ENCODE assay signal across 11 cellular contexts in the genomic region with DNA sequence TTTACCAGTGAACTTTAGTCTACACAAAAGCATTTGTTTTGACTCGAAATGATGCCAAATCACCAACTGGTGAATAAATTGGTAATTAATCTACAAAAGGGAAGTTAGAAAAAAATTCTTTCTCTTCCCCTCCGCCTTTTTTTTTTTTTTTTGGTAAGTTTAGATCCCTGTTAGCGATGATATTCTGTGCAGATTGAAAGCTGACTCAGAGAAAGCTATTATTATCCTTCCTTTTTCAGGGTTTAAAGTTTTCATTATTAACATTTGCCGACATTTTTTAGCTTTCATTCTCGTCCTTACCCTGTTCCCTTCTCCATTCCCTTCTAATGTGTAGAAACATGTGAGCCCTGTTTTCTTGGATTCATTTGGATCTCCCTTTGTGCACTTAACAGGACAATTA. TPM values are rescaled to one million over a fixed set of nuclear protein-coding genes. Genes with fewer than 3 reads are reported as not detected.
DNase-seq lines count a peak whose midpoint lies in the region; ATAC-seq, FAIRE-seq and TF ChIP-seq lines count a peak whose summit lies in the region.
"Had no signal": no experiment of that assay in that cellular context is flagged by ENCODE, and none has a peak within 500 bp of the region (broad histone marks: within the 10 kb centered on the region; RNA-seq: fewer than 3 reads in every experiment).

No MANE protein-coding gene starts in this region.

- H3K4me3 ChIP-seq in A673 (ENCODE audit: low read depth, low read length, poor library complexity, severe bottlenecking) (no peak overlapping the region), GM12865 (ENCODE audit: low read depth, low read length) (peak overlapping the region; percentile 24), SK-N-SH (ENCODE audit: low read depth in 2 of 2, low read length in 1 of 2) (peak overlapping the region in 1 of 2 experiments; percentile 13; a peak in 2 of 4 replicates)

- H3K9me3 Mint-ChIP-seq in memory B cell: no peaks in the 10 kb centered on the region

- peak overlapping the region; percentile 53; the same call in 1 of the 2 replicates for H3K9ac ChIP-seq in SK-N-SH
- H3K9ac ChIP-seq: KMS-11 had no signal

- H3K27me3 ChIP-seq in A673 (replicated peaks; ENCODE audit: insufficient read depth, low read depth, low read length, poor library complexity) (no peaks in the 10 kb centered on the region), SK-N-SH (ENCODE audit: insufficient read depth) (no peaks in the 10 kb centered on the region)

- no peaks in the 10 kb centered on the region for H4K20me1 ChIP-seq in SK-N-SH (ENCODE audit: insufficient read depth)

- peak overlapping the region; percentile 91 for H3K27ac Mint-ChIP-seq in memory B cell

- 22% methylated on average over 5 of the region's 5 CpGs for WGBS in SK-N-SH (ENCODE audit: low lambda C conversion rate)

- peak overlapping the region; percentile 76; the same call in 1 of the 2 replicates for H2AFZ ChIP-seq in SK-N-SH (ENCODE audit: low read depth)

- BruUV-seq in A673 (replicated peaks; lab: Mats Ljungman, UMichigan): no TSS peak

- H3K9me3 ChIP-seq in A673 (ENCODE audit: low read depth, low read length, poor library complexity, severe bottlenecking) (peaks cover 8% of the 10 kb centered on the region), SK-N-SH (no peaks in the 10 kb centered on the region)

- POLR2A ChIA-PET in A673 (lab: Charles Lee; ENCODE audit: low non-redundant PET): interaction anchor here (0.7 kb wide), 1 partner anchor 505 kb away, joined by 7 read pairs; no protein-coding TSS in a partner anchor
- POLR2A ChIA-PET in SK-N-SH (lab: Yijun Ruan, JAX): interaction anchor here (0.6 kb wide), 1 partner anchor 13 kb away, joined by 3 read pairs; no protein-coding TSS in a partner anchor

- no peaks in the 10 kb centered on the region for H3K27me3 Mint-ChIP-seq in memory B cell

- H3K9me2 ChIP-seq in SK-N-SH: no peaks in the 10 kb centered on the region

- H3K36me3 ChIP-seq in A673 (ENCODE audit: insufficient read depth, low read length, poor library complexity, severe bottlenecking): no peaks in the 10 kb centered on the region
- H3K36me3 ChIP-seq in SK-N-SH (replicated peaks in 1 of 2; ENCODE audit: control insufficient read depth in 1 of 2, insufficient read depth in 2 of 2, low read length in 1 of 2): no peaks in the 10 kb centered on the region

- no peak for FAIRE-seq in frontal cortex (lab: Jason Lieb, UNC)

- intact Hi-C loops in A673 (cut with micrococcal nuclease; ENCODE audit: unreplicated experiment): loop anchor here (2.0 to 10.0 kb wide), 2 partner anchors 244 to 1620 kb away; no protein-coding TSS in a partner anchor

- H3K4me2 ChIP-seq in SK-N-SH: peak overlapping the region; percentile 65; the same call in 1 of the 2 replicates
- H3K4me2 ChIP-seq: KMS-11 had no signal

- DNase-seq in A673 (ENCODE audit: low spot score) (peak; percentile 58), GM12865 (ENCODE audit: low read depth) (no peak), SK-N-SH (no peak), memory B cell (ENCODE audit: low spot score in 2 of 2) (no peak), HK-2 (ENCODE audit: unreplicated experiment) (no peak), AML-193 (lab: John Stamatoyannopoulos, UW) (no peak), frontal cortex (ENCODE audit: low spot score in 2 of 2) (no peak)
- DNase-seq: NCI-H2171 treated with DMSO at 0.1 percent for 48 hours had no signal

- ATAC-seq in memory B cell (ENCODE audit: low read depth): no peak
- ATAC-seq in GM18909 (IDR thresholded peaks at IDR 0.05; ENCODE audit: poor library complexity, unreplicated experiment): no peak

- H3F3A ChIP-seq in SK-N-SH (replicated peaks; ENCODE audit: insufficient read depth): peaks cover 42% of the 10 kb centered on the region

- H3K4me3 Mint-ChIP-seq in memory B cell: peak overlapping the region; percentile 67

- TF ChIP-seq CTCF in A673 (conservative IDR thresholded peaks at IDR 0.05; ENCODE audit: low read depth, low read length): no peak
- TF ChIP-seq CTCF in GM12865 (IDR thresholded peaks at IDR 0.05; ENCODE audit: insufficient read depth, low read depth, low read length, missing control alignments): no peak
- TF ChIP-seq CTCF in SK-N-SH (IDR thresholded peaks at IDR 0.05): no peak

- no peak for TF ChIP-seq EP300 in SK-N-SH (IDR thresholded peaks at IDR 0.05; ENCODE audit: borderline replicate concordance in 1 of 2, low read depth in 1 of 2, low read length in 1 of 2)

- no peaks in the 10 kb centered on the region for H3K36me3 Mint-ChIP-seq in memory B cell

- H3K4me1 Mint-ChIP-seq in memory B cell: peaks cover 38% of the 10 kb centered on the region

- H3K4me1 ChIP-seq in A673 (ENCODE audit: insufficient read depth, low read length, poor library complexity, severe bottlenecking) (peaks cover 56% of the 10 kb centered on the region), SK-N-SH (ENCODE audit: control insufficient read depth in 1 of 2, insufficient read depth in 2 of 2, low read depth in 1 of 2, low read length in 1 of 2) (peaks cover 3 to 43% of the 10 kb centered on the region in 2 experiments; a peak in 3 of 4 replicates)

- H3K27ac ChIP-seq in A673 (ENCODE audit: low read depth, low read length, poor library complexity, severe bottlenecking) (peak overlapping the region; percentile 83), SK-N-SH (ENCODE audit: low read depth in 2 of 2, low read length in 1 of 2) (peak overlapping the region; percentile 85 to 93; a peak in 3 of 4 replicates)
- H3K27ac ChIP-seq: KMS-11, VCaP had no signal

- CTCF ChIA-PET in A673 (lab: Charles Lee) (interaction anchor here (0.6 to 1.2 kb wide), 4 partner anchors 13 to 246 kb away, joined by 4 to 12 read pairs (median 6); no protein-coding TSS in a partner anchor), SK-N-SH (lab: Yijun Ruan, JAX) (interaction anchor here (0.6 to 1.7 kb wide), 6 partner anchors 10 to 244 kb away, joined by 3 to 4 read pairs (median 3); no protein-coding TSS in a partner anchor)

- no peak for TF ChIP-seq RAD21 in SK-N-SH (IDR thresholded peaks at IDR 0.05; ENCODE audit: low read length)

- no peaks in the 10 kb centered on the region for H3K79me2 ChIP-seq in SK-N-SH (ENCODE audit: insufficient read depth)

TF ChIP-seq in SK-N-SH, 30 proteins besides CTCF, POLR2A, EP300 and RAD21:
- no peak for TF ChIP-seq SIN3A (IDR thresholded peaks at IDR 0.05; ENCODE audit: borderline replicate concordance, low read depth, low read length)
- 0 out of 2 replicates have a peak, but pooled peaks have one; percentile 12 for TF ChIP-seq JUND (IDR thresholded peaks at IDR 0.05)

RNA-seq across cellular contexts. Expression of gene NUP160, which starts 16.8 kb away (rescaled TPM):
- total RNA-seq in A673 (2021): 162 and 172 TPM in 2 replicates
- polyA plus RNA-seq in SK-N-SH (2012; rRNA removed): 19.3 and 27.1 TPM in 2 replicates
- 20.6 and 22.0 TPM in 2 replicates for polyA plus RNA-seq in SK-N-SH (2012; cell fraction: cytosol; rRNA removed)
- polyA plus RNA-seq in SK-N-SH (2012; cell fraction: nucleus; rRNA removed): 21.9 and 41.5 TPM in 2 replicates
- total RNA-seq in frontal cortex: 57.5 TPM
